ENCODE assay signal across 8 cellular contexts in genomic region chr5:33470544-33470943, GRCh38. TPM values are rescaled to one million over a fixed set of nuclear protein-coding genes. Genes with fewer than 3 reads are reported as not detected.
DNase-seq lines count a peak whose midpoint lies in the region; ATAC-seq and TF ChIP-seq lines count a peak whose summit lies in the region.

No MANE protein-coding gene starts in this region.

- TF ChIP-seq CTCF in GM13976 (IDR thresholded peaks at IDR 0.05; ENCODE audit: borderline replicate concordance, control extremely low read depth, extremely low read depth, insufficient read depth, missing control alignments), result peak; percentile 32
- no peak for TF ChIP-seq CTCF in MCF 10A (IDR thresholded peaks at IDR 0.05; ENCODE audit: unreplicated experiment)
- TF ChIP-seq CTCF in neural cell (IDR thresholded peaks at IDR 0.05; ENCODE audit: poor library complexity, severe bottlenecking), result peak; percentile 65
- no peak for TF ChIP-seq CTCF in CD8-positive, alpha-beta T cell (IDR thresholded peaks at IDR 0.05)
- TF ChIP-seq CTCF in vagina (IDR thresholded peaks at IDR 0.05), result no peak

- H3K9me3 ChIP-seq in neural cell (ENCODE audit: low read length) (no peaks in the 10 kb centered on the region), vagina (no peaks in the 10 kb centered on the region)
- no peaks in the 10 kb centered on the region for H3K9me3 ChIP-seq in CD8-positive, alpha-beta T cell (ENCODE audit: low read length)

- no peak overlapping the region for H3K4me2 ChIP-seq in neural cell (ENCODE audit: low read length)

- no peak for TF ChIP-seq EP300 in neural cell (conservative IDR thresholded peaks at IDR 0.05; ENCODE audit: poor library complexity, severe bottlenecking)

- no peaks in the 10 kb centered on the region for H3K4me1 ChIP-seq in CD8-positive, alpha-beta T cell (ENCODE audit: insufficient read depth, low read length)
- H3K4me1 ChIP-seq in vagina, result no peaks in the 10 kb centered on the region

- H3K27me3 Mint-ChIP-seq in MCF 10A (ENCODE audit: insufficient read depth, unreplicated experiment), result no peaks in the 10 kb centered on the region
- H3K27me3 Mint-ChIP-seq in CD8-positive, alpha-beta T cell (ENCODE audit: low read depth), result no peaks in the 10 kb centered on the region

- no peak overlapping the region for H3K27ac Mint-ChIP-seq in MCF 10A (ENCODE audit: low read depth, unreplicated experiment)
- no peak overlapping the region for H3K27ac Mint-ChIP-seq in CD8-positive, alpha-beta T cell

- H3K36me3 ChIP-seq in neural cell (ENCODE audit: insufficient read depth, low read length) (no peaks in the 10 kb centered on the region), vagina (peaks cover 0 to 39% of the 10 kb centered on the region in 2 donors)
- H3K36me3 ChIP-seq in CD8-positive, alpha-beta T cell (ENCODE audit: insufficient read depth, low read length), result peaks cover 37% of the 10 kb centered on the region

- H3K27me3 ChIP-seq in neural cell (ENCODE audit: insufficient read depth, low read depth, low read length), result no peaks in the 10 kb centered on the region
- H3K27me3 ChIP-seq in CD8-positive, alpha-beta T cell (ENCODE audit: insufficient read depth, low read length), result no peaks in the 10 kb centered on the region
- H3K27me3 ChIP-seq in vagina, result no peaks in the 10 kb centered on the region

- no peaks in the 10 kb centered on the region for H3F3A ChIP-seq in neural cell (ENCODE audit: insufficient read depth, low read length, poor library complexity, severe bottlenecking)

- TF ChIP-seq POLR2A in vagina (IDR thresholded peaks at IDR 0.05), result no peak

- H3K4me3 Mint-ChIP-seq in MCF 10A (ENCODE audit: unreplicated experiment), result no peak overlapping the region
- H3K4me3 Mint-ChIP-seq in CD8-positive, alpha-beta T cell, result no peak overlapping the region

- no TSS peak for BruUV-seq in MCF 10A (replicated peaks; lab: Mats Ljungman, UMichigan)

- no peaks in the 10 kb centered on the region for H4K20me1 ChIP-seq in neural cell (ENCODE audit: insufficient read depth)

- in situ Hi-C loops in GM13976 (cut with MboI; ENCODE audit: low sequenced_read_pairs, unreplicated experiment), result no loop called here

- POLR2A ChIA-PET in MCF 10A (lab: Yijun Ruan, JAX), result interaction anchor here (2.1 kb wide), 1 partner anchor 30 kb away, joined by 7 read pairs; the partner anchor contains the start of gene TARS1
- POLR2A ChIA-PET in CD8-positive, alpha-beta T cell (lab: Charles Lee), result interaction anchor here (0.7 kb wide), 1 partner anchor 49 kb away, joined by 4 read pairs; no protein-coding TSS in a partner anchor

- no peak for ATAC-seq in CD8-positive, alpha-beta T cell
- ATAC-seq in GM18519 (IDR thresholded peaks at IDR 0.05; ENCODE audit: low FRiP score, unreplicated experiment) (no peak), HG02588 (IDR thresholded peaks at IDR 0.05; ENCODE audit: unreplicated experiment) (no peak)

- CTCF ChIA-PET in MCF 10A (lab: Yijun Ruan, JAX), result interaction anchor here (0.6 to 3.3 kb wide), 6 partner anchors 49 to 553 kb away, joined by 3 to 30 read pairs (median 7); partner anchors contain the start of gene RXFP3
- CTCF ChIA-PET in CD8-positive, alpha-beta T cell (lab: Charles Lee), result interaction anchor here (1.6 kb wide), 1 partner anchor 464 kb away, joined by 7 read pairs; no protein-coding TSS in a partner anchor

- H3K9me2 ChIP-seq in neural cell (ENCODE audit: insufficient read depth, low read length), result no peaks in the 10 kb centered on the region

- H2AFZ ChIP-seq in neural cell (ENCODE audit: low read depth, low read length), result no peak overlapping the region

- H3K9me3 Mint-ChIP-seq in MCF 10A (ENCODE audit: unreplicated experiment), result no peaks in the 10 kb centered on the region
- H3K9me3 Mint-ChIP-seq in CD8-positive, alpha-beta T cell, result peaks cover 6% of the 10 kb centered on the region

- peak; percentile 72 for TF ChIP-seq RAD21 in neural cell (conservative IDR thresholded peaks at IDR 0.05)

- no peak overlapping the region for H3K27ac ChIP-seq in neural cell (ENCODE audit: low read length)
- no peak overlapping the region for H3K27ac ChIP-seq in CD8-positive, alpha-beta T cell (ENCODE audit: low read depth, low read length)
- H3K27ac ChIP-seq in vagina, result no peak overlapping the region

- peaks cover 95% of the 10 kb centered on the region for H3K36me3 Mint-ChIP-seq in MCF 10A (ENCODE audit: insufficient read depth, unreplicated experiment)
- peaks cover 88% of the 10 kb centered on the region for H3K36me3 Mint-ChIP-seq in CD8-positive, alpha-beta T cell

- no peak overlapping the region for H3K9ac ChIP-seq in neural cell (ENCODE audit: low read length)

- peak; percentile 16 for DNase-seq in GM13976 (ENCODE audit: low spot score)
- peak; percentile 81 for DNase-seq in NCI-H2107 treated with DMSO at 0.1 percent for 48 hours (lab: John Stamatoyannopoulos, UW; ENCODE audit: unreplicated experiment)
- peak; percentile 33 for DNase-seq in MCF 10A (ENCODE audit: unreplicated experiment)
- DNase-seq in CD8-positive, alpha-beta T cell, result no peak
- no peak for DNase-seq in vagina (ENCODE audit: extremely low spot score in 2 of 2)

- no peaks in the 10 kb centered on the region for H3K4me1 Mint-ChIP-seq in MCF 10A (ENCODE audit: insufficient read depth, unreplicated experiment)
- H3K4me1 Mint-ChIP-seq in CD8-positive, alpha-beta T cell (ENCODE audit: low read depth), result no peaks in the 10 kb centered on the region

- intact Hi-C loops in MCF 10A (cut with micrococcal nuclease) (loop anchor here (10.0 kb wide), 1 partner anchor 464 kb away; the partner anchor contains the start of gene RXFP3), vagina (cut with DNase I) (no loop called here)
- intact Hi-C loops in CD8-positive, alpha-beta T cell (cut with DNase I, micrococcal nuclease), result loop anchor here in 1 of 2 experiments (10.0 kb wide), 1 partner anchor 464 kb away; the partner anchor contains the start of gene RXFP3

- H3K79me2 ChIP-seq in neural cell (replicated peaks; ENCODE audit: insufficient read depth, low read length), result no peaks in the 10 kb centered on the region

- H3K4me3 ChIP-seq in neural cell (ENCODE audit: low read length) (no peak overlapping the region), vagina (no peak overlapping the region)
- H3K4me3 ChIP-seq in CD8-positive, alpha-beta T cell (ENCODE audit: low read depth, low read length), result no peak overlapping the region

TF ChIP-seq in neural cell, 6 proteins besides CTCF, POLR2A, EP300 and RAD21:
- TF ChIP-seq REST (IDR thresholded peaks at IDR 0.05; ENCODE audit: borderline replicate concordance) (no peak), SMC3 (conservative IDR thresholded peaks at IDR 0.05; ENCODE audit: poor library complexity) (peak; percentile 80), TAF1 (IDR thresholded peaks at IDR 0.05; ENCODE audit: low read depth) (no peak)

RNA-seq across cellular contexts. Expression of gene TARS1, which starts 29.8 kb away (rescaled TPM):
- total RNA-seq in MCF 10A (2022) (386 and 469 TPM in 2 replicates), vagina (44.4 TPM)
- polyA plus RNA-seq in neural cell, result 88.7 and 91.8 TPM in 2 replicates
- 113 and 122 TPM in 2 replicates for polyA minus RNA-seq in neural cell
- total RNA-seq in CD8-positive, alpha-beta T cell, result 10 to 100 TPM; 27.9 to 31.4 TPM

Comparison
In these comparisons a context has a peak if more than half of its experiments do, and no peak if none do; other contexts are left out.
1. DNase-seq: peak in GM13976 (single experiment), NCI-H2107 treated with DMSO at 0.1 percent for 48 hours (single experiment) and MCF 10A (single experiment); none in CD8-positive, alpha-beta T cell (0 of 7) and vagina (0 of 2).
2. CTCF ChIP-seq: peak in GM13976 (single experiment) and neural cell (single experiment); none in MCF 10A (single experiment), CD8-positive, alpha-beta T cell (single experiment) and vagina (0 of 3).